In genomic region chr2:143399679-143400078, GRCh38 we compare ENCODE assay signal across 21 cellular contexts.
DNase-seq lines count a peak whose midpoint lies in the region; ATAC-seq and TF ChIP-seq lines count a peak whose summit lies in the region.
"Had no signal": no experiment of that assay in that cellular context is flagged by ENCODE, and none has a peak within 500 bp of the region (broad histone marks: within the 10 kb centered on the region; RNA-seq: fewer than 3 reads in every experiment).

No MANE protein-coding gene starts in this region.

- DNase-seq in BJ (ENCODE audit: low read depth), result peak; percentile 28
- DNase-seq in HCEC 1CT, result peak; percentile 53
- peak; percentile 9 for DNase-seq in amniotic epithelial cell (ENCODE audit: low read depth)
- peak; percentile 67 for DNase-seq in islet precursor cell
- DNase-seq in head of caudate nucleus, result no peak
- no peak for DNase-seq in NCI-H524 treated with DMSO at 0.1 percent for 48 hours (lab: John Stamatoyannopoulos, UW)
- DNase-seq: activated CD4-positive, alpha-beta T cell treated with anti-CD3 and anti-CD28 coated beads, Interleukin-2, amount 10 ng/mL, durations not matched to agents 7 days and 5 days; activated CD8-positive, alpha-beta memory T cell treated with anti-CD3 and anti-CD28 coated beads, Interleukin-2, amount 50 U/mL, for 4 hours; activated effector memory CD4-positive, alpha-beta T cell treated with Interleukin-2 at 50 U/mL for 16 hours; CD4-positive, CD25-positive, alpha-beta regulatory T cell; cortex of kidney; DMS153; foreskin melanocyte; KG1; midbrain; NCI-H2029 treated with DMSO at 0.1 percent for 48 hours; T-helper 1 cell had no signal

- ATAC-seq in GM21576 (IDR thresholded peaks at IDR 0.05; ENCODE audit: unreplicated experiment) (no peak), gastroesophageal sphincter (no peak)
- ATAC-seq: left lobe of liver; stimulated activated memory B cell treated with anti-CD40 and anti-IgM and Interleukin-4, amounts not matched to agents 10 μg/mL and 1 μg/mL and 100 μg/mL, for 72 hours had no signal

- POLR2A ChIA-PET in BJ (lab: Charles Lee), result no interaction called here

- H3K36me3 ChIP-seq in BJ (ENCODE audit: control insufficient read depth, insufficient read depth, low read length) (no peaks in the 10 kb centered on the region), gastroesophageal sphincter (no peaks in the 10 kb centered on the region)

- no peaks in the 10 kb centered on the region for H3K9me3 ChIP-seq in gastroesophageal sphincter

- CTCF ChIA-PET in BJ (lab: Yijun Ruan, JAX), result interaction anchor here (0.6 kb wide), 1 partner anchor 14 kb away, joined by 3 read pairs; no protein-coding TSS in a partner anchor

- intact Hi-C loops in head of caudate nucleus (cut with DNase I), result no loop called here

- H3K4me1 ChIP-seq in gastroesophageal sphincter, result no peaks in the 10 kb centered on the region

- no peak overlapping the region for H3K27ac ChIP-seq in gastroesophageal sphincter

- 55 to 74% methylated on average over 2 of the region's 2 CpGs for WGBS in gastroesophageal sphincter (ENCODE audit: low coverage in 1 of 2), 2 donors

- H3K4me3 ChIP-seq in BJ (ENCODE audit: low read depth, low read length), result no peak overlapping the region
- no peak overlapping the region for H3K4me3 ChIP-seq in gastroesophageal sphincter

- TF ChIP-seq CTCF in BJ (IDR thresholded peaks at IDR 0.05; ENCODE audit: insufficient read depth, low read depth, low read length) (no peak), gastroesophageal sphincter (IDR thresholded peaks at IDR 0.05) (no peak)

- TF ChIP-seq POLR2A in gastroesophageal sphincter (IDR thresholded peaks at IDR 0.05), result no peak

- H3K27me3 ChIP-seq in BJ (ENCODE audit: control insufficient read depth, insufficient read depth, low read length) (no peaks in the 10 kb centered on the region), gastroesophageal sphincter (no peaks in the 10 kb centered on the region)

- no peak for TF ChIP-seq EP300 in gastroesophageal sphincter (IDR thresholded peaks at IDR 0.05)

Comparison
In these comparisons a context has a peak if more than half of its experiments do, and no peak if none do; other contexts are left out.
1. DNase-seq: peak in BJ (single experiment), HCEC 1CT (single experiment), amniotic epithelial cell (single experiment) and islet precursor cell (single experiment); none in head of caudate nucleus (0 of 42) and NCI-H524 treated with DMSO at 0.1 percent for 48 hours (single experiment).